Comparison of ENCODE assay signal across 8 cellular contexts in genomic region chr19:20051841-20052768, GRCh38. TPM values are rescaled to one million over a fixed set of nuclear protein-coding genes. Genes with fewer than 3 reads are reported as not detected.
A peak's percentile ranks its signal among the peaks of the same experiment; 100 is the strongest.
DNase-seq lines count a peak whose midpoint lies in the region; ATAC-seq and TF ChIP-seq lines count a peak whose summit lies in the region.

No MANE protein-coding gene starts in this region.

- DNase-seq in 8988T (peak; percentile 48), NCI-H82 treated with DMSO at 0.1 percent for 48 hours (lab: John Stamatoyannopoulos, UW; ENCODE audit: unreplicated experiment) (peak; percentile 99), activated T-cell treated with anti-CD3 and anti-CD28 coated beads for 48 hours (ENCODE audit: low read depth) (peak; percentile 56), erythroblast (lab: John Stamatoyannopoulos, UW) (peak; percentile 34 to 48), mucosa of descending colon (peak; percentile 94 to 95 (median 94))
- DNase-seq in stimulated activated CD8-positive, alpha-beta memory T cell treated with anti-CD3 and anti-CD28 coated beads, Interleukin-2, amount 100 ng/mL, for 48 hours (ENCODE audit: low read depth in 2 of 2) = peak; percentile 45 to 61

- no peaks in the 10 kb centered on the region for H3K4me1 ChIP-seq in mucosa of descending colon (ENCODE audit: low read depth)

- H3K36me3 ChIP-seq in mucosa of descending colon (ENCODE audit: low read depth) = no peaks in the 10 kb centered on the region

- intact Hi-C loops in mucosa of descending colon (cut with DNase I, micrococcal nuclease) = no loop called here

- TF ChIP-seq CTCF in mucosa of descending colon (IDR thresholded peaks at IDR 0.05) = no peak

- H3K4me3 ChIP-seq in mucosa of descending colon = peak overlapping the region; percentile 29

- ATAC-seq in GM18907 (IDR thresholded peaks at IDR 0.05; ENCODE audit: unreplicated experiment) (peak; percentile 97), HG03342 (IDR thresholded peaks at IDR 0.05; ENCODE audit: unreplicated experiment) (peak; percentile 93), mucosa of descending colon (peak; percentile 99)

- H3K9me3 ChIP-seq in mucosa of descending colon = no peaks in the 10 kb centered on the region

- no peak for TF ChIP-seq POLR2A in erythroblast (IDR thresholded peaks at IDR 0.05; ENCODE audit: low read length)

RNA-seq across cellular contexts. Expression of gene ZNF682, which starts 12.8 kb away (rescaled TPM):
- total RNA-seq in mucosa of descending colon = 1 to 10 TPM; 3.6 to 5.9 (median 4.7) TPM

RNA-seq across cellular contexts. Expression of gene ZNF90, which starts 25.7 kb away (rescaled TPM):
- total RNA-seq in mucosa of descending colon = 1 to 10 TPM; 1.9 to 4.7 (median 2.9) TPM

Comparison
In these comparisons a context has a peak if more than half of its experiments do, and no peak if none do; other contexts are left out.
1. Peak in every context shown above with its lines: DNase-seq, ATAC-seq and H3K4me3 ChIP-seq.
2. DNase-seq: peak in every context shown above with its lines; median percentile 99 in NCI-H82 treated with DMSO at 0.1 percent for 48 hours; 94 in mucosa of descending colon; 56 in activated T-cell treated with anti-CD3 and anti-CD28 coated beads for 48 hours; 53 in stimulated activated CD8-positive, alpha-beta memory T cell treated with anti-CD3 and anti-CD28 coated beads, Interleukin-2, amount 100 ng/mL, for 48 hours; 48 in 8988T; 41 in erythroblast.